Comparison of ENCODE assay signal across 1 cellular context in genomic region chr10:64795847-64796246, GRCh38.
TF ChIP-seq lines count a peak whose summit lies in the region.

No MANE protein-coding gene starts in this region.

TF ChIP-seq in HepG2, 621 proteins besides CTCF, POLR2A, EP300 and RAD21 (continued from another document):
- TF ChIP-seq ZBTB43 (CRISPR knock-in tag; conservative IDR thresholded peaks at IDR 0.05): no peak
